Comparison of ENCODE assay signal across 10 cellular contexts in genomic region chr6:73798592-73798991, GRCh38.
DNase-seq lines count a peak whose midpoint lies in the region; ATAC-seq and TF ChIP-seq lines count a peak whose summit lies in the region.
"Had no signal": no experiment of that assay in that cellular context is flagged by ENCODE, and none has a peak within 500 bp of the region (broad histone marks: within the 10 kb centered on the region; RNA-seq: fewer than 3 reads in every experiment).

No MANE protein-coding gene starts in this region.

- no peak overlapping the region for H3K4me3 Mint-ChIP-seq in MCF 10A (ENCODE audit: unreplicated experiment)
- H3K4me3 Mint-ChIP-seq: T-helper 1 cell treated with Interleukin-12 subunit alpha and Interleukin-12 subunit beta and Interleukin-4 antibody, amounts not matched to agents 30 μg/mL and 1 μg/mL, for 36 hours had no signal

- H3K4me1 ChIP-seq in muscle layer of duodenum (ENCODE audit: control insufficient read depth in 1 of 2, insufficient read depth in 2 of 2, low read length in 2 of 2) = peaks cover 0 to 10% of the 10 kb centered on the region in 2 donors
- H3K4me1 ChIP-seq: lower lobe of right lung had no signal

- BruUV-seq in MCF 10A (replicated peaks; lab: Mats Ljungman, UMichigan) = no TSS peak

- H3K27ac ChIP-seq in muscle layer of duodenum (ENCODE audit: low read length) = peak overlapping the region; percentile 20
- H3K27ac ChIP-seq: lower lobe of right lung had no signal

- H3K36me3 ChIP-seq in muscle layer of duodenum (ENCODE audit: control insufficient read depth in 1 of 2, insufficient read depth in 2 of 2, low read length in 2 of 2) = no peaks in the 10 kb centered on the region
- H3K36me3 ChIP-seq: lower lobe of right lung had no signal

- H3K4me1 Mint-ChIP-seq in MCF 10A (ENCODE audit: insufficient read depth, unreplicated experiment) = peaks cover 20% of the 10 kb centered on the region

- H3K27ac Mint-ChIP-seq in MCF 10A (ENCODE audit: low read depth, unreplicated experiment) = peak overlapping the region; percentile 80
- H3K27ac Mint-ChIP-seq: T-helper 1 cell treated with Interleukin-12 subunit alpha and Interleukin-12 subunit beta and Interleukin-4 antibody, amounts not matched to agents 30 μg/mL and 1 μg/mL, for 36 hours had no signal

- no peak for TF ChIP-seq CTCF in GM10248 (IDR thresholded peaks at IDR 0.05; ENCODE audit: control extremely low read depth, extremely low read depth, low read depth, missing control alignments)
- TF ChIP-seq CTCF in MCF 10A (IDR thresholded peaks at IDR 0.05; ENCODE audit: unreplicated experiment) = peak; percentile 47

- no peak overlapping the region for H3K4me3 ChIP-seq in muscle layer of duodenum (ENCODE audit: low read depth in 1 of 2, low read length in 2 of 2)
- H3K4me3 ChIP-seq: lower lobe of right lung had no signal

- intact Hi-C loops in MCF 10A (cut with micrococcal nuclease) = no loop called here

- DNase-seq in GM10248 (ENCODE audit: extremely low spot score) = peak; percentile 48
- DNase-seq in HPDE6-E6E7 (ENCODE audit: extremely low spot score) = peak; percentile 39
- peak; percentile 86 for DNase-seq in MCF 10A (ENCODE audit: unreplicated experiment)
- DNase-seq in stimulated activated CD4-positive, alpha-beta T cell treated with anti-CD3 and anti-CD28 coated beads, Interleukin-4, amount 100 ng/mL, for 1 hour = no peak
- no peak for DNase-seq in NCI-H2029 treated with DMSO at 0.1 percent for 48 hours (lab: John Stamatoyannopoulos, UW)
- no peak for DNase-seq in activated gamma-delta T cell (lab: John Stamatoyannopoulos, UW)
- DNase-seq: lower lobe of right lung had no signal

- H3K36me3 Mint-ChIP-seq in MCF 10A (ENCODE audit: insufficient read depth, unreplicated experiment) = peaks cover 67% of the 10 kb centered on the region

- H3K27me3 Mint-ChIP-seq in MCF 10A (ENCODE audit: insufficient read depth, unreplicated experiment) = no peaks in the 10 kb centered on the region

- CTCF ChIA-PET in GM10248 (lab: Yijun Ruan, JAX) = interaction anchor here (1.3 to 1.9 kb wide), 2 partner anchors 61 to 1413 kb away, joined by 3 to 4 read pairs; no protein-coding TSS in a partner anchor
- CTCF ChIA-PET in MCF 10A (lab: Yijun Ruan, JAX) = interaction anchor here (1.3 to 1.8 kb wide), 2 partner anchors 15 to 66 kb away, joined by 3 to 6 read pairs; no protein-coding TSS in a partner anchor

- peak; percentile 72 for ATAC-seq in GM21526 (IDR thresholded peaks at IDR 0.05; ENCODE audit: low FRiP score, unreplicated experiment)

- no peaks in the 10 kb centered on the region for H3K9me3 Mint-ChIP-seq in MCF 10A (ENCODE audit: unreplicated experiment)
- H3K9me3 Mint-ChIP-seq: T-helper 1 cell treated with Interleukin-12 subunit alpha and Interleukin-12 subunit beta and Interleukin-4 antibody, amounts not matched to agents 30 μg/mL and 1 μg/mL, for 36 hours had no signal

- POLR2A ChIA-PET in GM10248 (lab: Yijun Ruan, JAX) = no interaction called here
- POLR2A ChIA-PET in MCF 10A (lab: Yijun Ruan, JAX) = no interaction called here

- H3K27me3 ChIP-seq in muscle layer of duodenum (ENCODE audit: low read depth, low read length) = no peaks in the 10 kb centered on the region

- no peaks in the 10 kb centered on the region for H3K9me3 ChIP-seq in muscle layer of duodenum (ENCODE audit: control insufficient read depth in 1 of 2, low read length in 2 of 2)
- H3K9me3 ChIP-seq: lower lobe of right lung had no signal

Comparison
In these comparisons a context has a peak if more than half of its experiments do, and no peak if none do; other contexts are left out.
1. DNase-seq: peak in GM10248 (single experiment), HPDE6-E6E7 (single experiment) and MCF 10A (single experiment); none in stimulated activated CD4-positive, alpha-beta T cell treated with anti-CD3 and anti-CD28 coated beads, Interleukin-4, amount 100 ng/mL, for 1 hour (single experiment), NCI-H2029 treated with DMSO at 0.1 percent for 48 hours (single experiment) and activated gamma-delta T cell (single experiment).